Comparison of ENCODE assay signal across 1 cellular context in the genomic region with DNA sequence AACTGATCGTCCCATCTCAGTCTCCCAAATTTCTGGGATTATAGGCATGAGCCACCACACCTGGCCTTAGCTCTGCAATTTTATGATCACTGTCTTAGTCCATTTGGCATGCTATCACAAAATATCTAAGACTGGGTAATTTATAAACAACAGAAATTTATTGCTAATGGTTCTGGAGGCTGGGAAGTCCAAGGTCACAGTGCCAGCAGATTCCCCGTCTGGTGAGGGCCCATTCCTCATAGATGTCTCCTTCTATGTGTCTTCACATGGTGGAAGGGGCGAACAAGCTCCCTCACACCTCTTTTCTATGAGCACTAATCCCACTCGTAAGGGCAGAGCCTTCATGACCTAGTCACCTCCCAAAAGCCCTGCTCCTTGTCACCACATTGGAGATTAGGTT.
TF ChIP-seq lines count a peak whose summit lies in the region.

No MANE protein-coding gene starts in this region.

TF ChIP-seq in GM23338, 12 proteins besides CTCF, POLR2A, EP300 and RAD21 (continued from another document):
- no peak for TF ChIP-seq STAT1 (IDR thresholded peaks at IDR 0.05; ENCODE audit: unreplicated experiment)
- no peak for TF ChIP-seq EZH2phosphoT487 (IDR thresholded peaks at IDR 0.05; ENCODE audit: unreplicated experiment)
- TF ChIP-seq NANOG (IDR thresholded peaks at IDR 0.05; ENCODE audit: borderline replicate concordance) = no peak
- no peak for TF ChIP-seq CREB1 (CRISPR knock-in tag; IDR thresholded peaks at IDR 0.05; ENCODE audit: low read depth)
- no peak for TF ChIP-seq JUNB (IDR thresholded peaks at IDR 0.05; ENCODE audit: unreplicated experiment)
- TF ChIP-seq ZNF114 (CRISPR knock-in tag; IDR thresholded peaks at IDR 0.05) = no peak
- TF ChIP-seq, protein P1, sequence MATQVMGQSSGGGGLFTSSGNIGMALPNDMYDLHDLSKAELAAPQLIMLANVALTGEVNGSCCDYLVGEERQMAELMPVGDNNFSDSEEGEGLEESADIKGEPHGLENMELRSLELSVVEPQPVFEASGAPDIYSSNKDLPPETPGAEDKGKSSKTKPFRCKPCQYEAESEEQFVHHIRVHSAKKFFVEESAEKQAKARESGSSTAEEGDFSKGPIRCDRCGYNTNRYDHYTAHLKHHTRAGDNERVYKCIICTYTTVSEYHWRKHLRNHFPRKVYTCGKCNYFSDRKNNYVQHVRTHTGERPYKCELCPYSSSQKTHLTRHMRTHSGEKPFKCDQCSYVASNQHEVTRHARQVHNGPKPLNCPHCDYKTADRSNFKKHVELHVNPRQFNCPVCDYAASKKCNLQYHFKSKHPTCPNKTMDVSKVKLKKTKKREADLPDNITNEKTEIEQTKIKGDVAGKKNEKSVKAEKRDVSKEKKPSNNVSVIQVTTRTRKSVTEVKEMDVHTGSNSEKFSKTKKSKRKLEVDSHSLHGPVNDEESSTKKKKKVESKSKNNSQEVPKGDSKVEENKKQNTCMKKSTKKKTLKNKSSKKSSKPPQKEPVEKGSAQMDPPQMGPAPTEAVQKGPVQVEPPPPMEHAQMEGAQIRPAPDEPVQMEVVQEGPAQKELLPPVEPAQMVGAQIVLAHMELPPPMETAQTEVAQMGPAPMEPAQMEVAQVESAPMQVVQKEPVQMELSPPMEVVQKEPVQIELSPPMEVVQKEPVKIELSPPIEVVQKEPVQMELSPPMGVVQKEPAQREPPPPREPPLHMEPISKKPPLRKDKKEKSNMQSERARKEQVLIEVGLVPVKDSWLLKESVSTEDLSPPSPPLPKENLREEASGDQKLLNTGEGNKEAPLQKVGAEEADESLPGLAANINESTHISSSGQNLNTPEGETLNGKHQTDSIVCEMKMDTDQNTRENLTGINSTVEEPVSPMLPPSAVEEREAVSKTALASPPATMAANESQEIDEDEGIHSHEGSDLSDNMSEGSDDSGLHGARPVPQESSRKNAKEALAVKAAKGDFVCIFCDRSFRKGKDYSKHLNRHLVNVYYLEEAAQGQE (IDR thresholded peaks at IDR 0.05; ENCODE audit: unreplicated experiment) = no peak
TF ChIP-seq in GM23338: peak in this region for 0.
